Comparison of ENCODE assay signal across 1 cellular context in the genomic region with DNA sequence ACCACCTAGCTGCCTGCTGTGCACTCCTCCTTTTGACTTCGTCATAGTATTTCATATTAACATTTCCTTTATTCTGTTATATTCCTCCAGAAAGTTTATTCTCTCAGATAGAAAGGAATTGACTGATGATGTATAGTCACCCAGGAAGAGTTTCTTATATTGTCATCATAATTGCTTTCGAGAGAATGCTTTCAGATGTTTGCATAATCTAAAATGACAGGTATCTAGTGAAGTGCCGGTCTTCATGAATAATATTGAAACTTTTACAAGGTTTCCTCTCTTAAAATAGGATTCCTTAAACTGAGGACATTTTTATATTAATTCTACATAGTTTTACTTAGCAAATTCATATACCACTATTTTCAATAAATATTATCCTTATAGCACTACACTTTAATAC.
TF ChIP-seq lines count a peak whose summit lies in the region.

No MANE protein-coding gene starts in this region.

TF ChIP-seq in GM23338, 12 proteins besides CTCF, POLR2A, EP300 and RAD21:
- TF ChIP-seq, protein P1, sequence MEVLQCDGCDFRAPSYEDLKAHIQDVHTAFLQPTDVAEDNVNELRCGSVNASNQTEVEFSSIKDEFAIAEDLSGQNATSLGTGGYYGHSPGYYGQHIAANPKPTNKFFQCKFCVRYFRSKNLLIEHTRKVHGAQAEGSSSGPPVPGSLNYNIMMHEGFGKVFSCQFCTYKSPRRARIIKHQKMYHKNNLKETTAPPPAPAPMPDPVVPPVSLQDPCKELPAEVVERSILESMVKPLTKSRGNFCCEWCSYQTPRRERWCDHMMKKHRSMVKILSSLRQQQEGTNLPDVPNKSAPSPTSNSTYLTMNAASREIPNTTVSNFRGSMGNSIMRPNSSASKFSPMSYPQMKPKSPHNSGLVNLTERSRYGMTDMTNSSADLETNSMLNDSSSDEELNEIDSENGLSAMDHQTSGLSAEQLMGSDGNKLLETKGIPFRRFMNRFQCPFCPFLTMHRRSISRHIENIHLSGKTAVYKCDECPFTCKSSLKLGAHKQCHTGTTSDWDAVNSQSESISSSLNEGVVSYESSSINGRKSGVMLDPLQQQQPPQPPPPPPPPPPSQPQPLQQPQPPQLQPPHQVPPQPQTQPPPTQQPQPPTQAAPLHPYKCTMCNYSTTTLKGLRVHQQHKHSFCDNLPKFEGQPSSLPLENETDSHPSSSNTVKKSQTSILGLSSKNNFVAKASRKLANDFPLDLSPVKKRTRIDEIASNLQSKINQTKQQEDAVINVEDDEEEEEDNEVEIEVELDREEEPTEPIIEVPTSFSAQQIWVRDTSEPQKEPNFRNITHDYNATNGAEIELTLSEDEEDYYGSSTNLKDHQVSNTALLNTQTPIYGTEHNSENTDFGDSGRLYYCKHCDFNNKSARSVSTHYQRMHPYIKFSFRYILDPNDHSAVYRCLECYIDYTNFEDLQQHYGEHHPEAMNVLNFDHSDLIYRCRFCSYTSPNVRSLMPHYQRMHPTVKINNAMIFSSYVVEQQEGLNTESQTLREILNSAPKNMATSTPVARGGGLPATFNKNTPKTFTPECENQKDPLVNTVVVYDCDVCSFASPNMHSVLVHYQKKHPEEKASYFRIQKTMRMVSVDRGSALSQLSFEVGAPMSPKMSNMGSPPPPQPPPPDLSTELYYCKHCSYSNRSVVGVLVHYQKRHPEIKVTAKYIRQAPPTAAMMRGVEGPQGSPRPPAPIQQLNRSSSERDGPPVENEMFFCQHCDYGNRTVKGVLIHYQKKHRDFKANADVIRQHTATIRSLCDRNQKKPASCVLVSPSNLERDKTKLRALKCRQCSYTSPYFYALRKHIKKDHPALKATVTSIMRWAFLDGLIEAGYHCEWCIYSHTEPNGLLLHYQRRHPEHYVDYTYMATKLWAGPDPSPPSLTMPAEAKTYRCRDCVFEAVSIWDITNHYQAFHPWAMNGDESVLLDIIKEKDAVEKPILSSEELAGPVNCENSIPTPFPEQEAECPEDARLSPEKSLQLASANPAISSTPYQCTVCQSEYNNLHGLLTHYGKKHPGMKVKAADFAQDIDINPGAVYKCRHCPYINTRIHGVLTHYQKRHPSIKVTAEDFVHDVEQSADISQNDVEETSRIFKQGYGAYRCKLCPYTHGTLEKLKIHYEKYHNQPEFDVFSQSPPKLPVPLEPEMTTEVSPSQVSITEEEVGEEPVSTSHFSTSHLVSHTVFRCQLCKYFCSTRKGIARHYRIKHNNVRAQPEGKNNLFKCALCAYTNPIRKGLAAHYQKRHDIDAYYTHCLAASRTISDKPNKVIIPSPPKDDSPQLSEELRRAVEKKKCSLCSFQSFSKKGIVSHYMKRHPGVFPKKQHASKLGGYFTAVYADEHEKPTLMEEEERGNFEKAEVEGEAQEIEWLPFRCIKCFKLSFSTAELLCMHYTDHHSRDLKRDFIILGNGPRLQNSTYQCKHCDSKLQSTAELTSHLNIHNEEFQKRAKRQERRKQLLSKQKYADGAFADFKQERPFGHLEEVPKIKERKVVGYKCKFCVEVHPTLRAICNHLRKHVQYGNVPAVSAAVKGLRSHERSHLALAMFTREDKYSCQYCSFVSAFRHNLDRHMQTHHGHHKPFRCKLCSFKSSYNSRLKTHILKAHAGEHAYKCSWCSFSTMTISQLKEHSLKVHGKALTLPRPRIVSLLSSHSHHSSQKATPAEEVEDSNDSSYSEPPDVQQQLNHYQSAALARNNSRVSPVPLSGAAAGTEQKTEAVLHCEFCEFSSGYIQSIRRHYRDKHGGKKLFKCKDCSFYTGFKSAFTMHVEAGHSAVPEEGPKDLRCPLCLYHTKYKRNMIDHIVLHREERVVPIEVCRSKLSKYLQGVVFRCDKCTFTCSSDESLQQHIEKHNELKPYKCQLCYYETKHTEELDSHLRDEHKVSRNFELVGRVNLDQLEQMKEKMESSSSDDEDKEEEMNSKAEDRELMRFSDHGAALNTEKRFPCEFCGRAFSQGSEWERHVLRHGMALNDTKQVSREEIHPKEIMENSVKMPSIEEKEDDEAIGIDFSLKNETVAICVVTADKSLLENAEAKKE (CRISPR knock-in tag; IDR thresholded peaks at IDR 0.05), result no peak
- TF ChIP-seq STAT1 (IDR thresholded peaks at IDR 0.05; ENCODE audit: unreplicated experiment), result no peak
- TF ChIP-seq, protein P2, sequence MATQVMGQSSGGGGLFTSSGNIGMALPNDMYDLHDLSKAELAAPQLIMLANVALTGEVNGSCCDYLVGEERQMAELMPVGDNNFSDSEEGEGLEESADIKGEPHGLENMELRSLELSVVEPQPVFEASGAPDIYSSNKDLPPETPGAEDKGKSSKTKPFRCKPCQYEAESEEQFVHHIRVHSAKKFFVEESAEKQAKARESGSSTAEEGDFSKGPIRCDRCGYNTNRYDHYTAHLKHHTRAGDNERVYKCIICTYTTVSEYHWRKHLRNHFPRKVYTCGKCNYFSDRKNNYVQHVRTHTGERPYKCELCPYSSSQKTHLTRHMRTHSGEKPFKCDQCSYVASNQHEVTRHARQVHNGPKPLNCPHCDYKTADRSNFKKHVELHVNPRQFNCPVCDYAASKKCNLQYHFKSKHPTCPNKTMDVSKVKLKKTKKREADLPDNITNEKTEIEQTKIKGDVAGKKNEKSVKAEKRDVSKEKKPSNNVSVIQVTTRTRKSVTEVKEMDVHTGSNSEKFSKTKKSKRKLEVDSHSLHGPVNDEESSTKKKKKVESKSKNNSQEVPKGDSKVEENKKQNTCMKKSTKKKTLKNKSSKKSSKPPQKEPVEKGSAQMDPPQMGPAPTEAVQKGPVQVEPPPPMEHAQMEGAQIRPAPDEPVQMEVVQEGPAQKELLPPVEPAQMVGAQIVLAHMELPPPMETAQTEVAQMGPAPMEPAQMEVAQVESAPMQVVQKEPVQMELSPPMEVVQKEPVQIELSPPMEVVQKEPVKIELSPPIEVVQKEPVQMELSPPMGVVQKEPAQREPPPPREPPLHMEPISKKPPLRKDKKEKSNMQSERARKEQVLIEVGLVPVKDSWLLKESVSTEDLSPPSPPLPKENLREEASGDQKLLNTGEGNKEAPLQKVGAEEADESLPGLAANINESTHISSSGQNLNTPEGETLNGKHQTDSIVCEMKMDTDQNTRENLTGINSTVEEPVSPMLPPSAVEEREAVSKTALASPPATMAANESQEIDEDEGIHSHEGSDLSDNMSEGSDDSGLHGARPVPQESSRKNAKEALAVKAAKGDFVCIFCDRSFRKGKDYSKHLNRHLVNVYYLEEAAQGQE (IDR thresholded peaks at IDR 0.05; ENCODE audit: unreplicated experiment), result no peak
- TF ChIP-seq, protein P3, sequence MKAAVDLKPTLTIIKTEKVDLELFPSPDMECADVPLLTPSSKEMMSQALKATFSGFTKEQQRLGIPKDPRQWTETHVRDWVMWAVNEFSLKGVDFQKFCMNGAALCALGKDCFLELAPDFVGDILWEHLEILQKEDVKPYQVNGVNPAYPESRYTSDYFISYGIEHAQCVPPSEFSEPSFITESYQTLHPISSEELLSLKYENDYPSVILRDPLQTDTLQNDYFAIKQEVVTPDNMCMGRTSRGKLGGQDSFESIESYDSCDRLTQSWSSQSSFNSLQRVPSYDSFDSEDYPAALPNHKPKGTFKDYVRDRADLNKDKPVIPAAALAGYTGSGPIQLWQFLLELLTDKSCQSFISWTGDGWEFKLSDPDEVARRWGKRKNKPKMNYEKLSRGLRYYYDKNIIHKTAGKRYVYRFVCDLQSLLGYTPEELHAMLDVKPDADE (IDR thresholded peaks at IDR 0.05), result no peak
- TF ChIP-seq POLR2AphosphoS5 (IDR thresholded peaks at IDR 0.05; ENCODE audit: low read depth), result no peak
